Comparison of ENCODE assay signal across 11 cellular contexts in genomic region chr11:64687641-64688533, GRCh38. TPM values are rescaled to one million over a fixed set of nuclear protein-coding genes. Genes with fewer than 3 reads are reported as not detected.
DNase-seq lines count a peak whose midpoint lies in the region; ATAC-seq and TF ChIP-seq lines count a peak whose summit lies in the region.
"Had no signal": no experiment of that assay in that cellular context is flagged by ENCODE, and none has a peak within 500 bp of the region (broad histone marks: within the 10 kb centered on the region; RNA-seq: fewer than 3 reads in every experiment).

No MANE protein-coding gene starts in this region.

- H3K27ac ChIP-seq in muscle layer of colon (ENCODE audit: low read depth, low read length) = peak overlapping the region; percentile 47

- no peak for DNase-seq in activated T-cell treated with anti-CD3 and anti-CD28 coated beads, Interleukin-2, amount 50 U/mL, for 4 hours
- no peak for DNase-seq in activated T-cell treated with anti-CD3 and anti-CD28 coated beads, Interleukin-2, amount 50 U/mL, for 1 hour
- DNase-seq in chondrocyte (ENCODE audit: low spot score) = peak; percentile 40
- no peak for DNase-seq in type B pancreatic cell (ENCODE audit: extremely low spot score, unreplicated experiment)
- DNase-seq in NCI-H1694 (lab: John Stamatoyannopoulos, UW) = no peak
- DNase-seq in GOT3 (lab: John Stamatoyannopoulos, UW) = no peak

- no peaks in the 10 kb centered on the region for H3K9me3 ChIP-seq in muscle layer of colon (ENCODE audit: low read length)
- H3K9me3 ChIP-seq: spleen had no signal

- no peak overlapping the region for H3K9ac ChIP-seq in muscle layer of colon (ENCODE audit: low read length)

- TF ChIP-seq CTCF in chondrocyte (IDR thresholded peaks at IDR 0.05) (no peak), type B pancreatic cell (conservative IDR thresholded peaks at IDR 0.05) (no peak)

- no peaks in the 10 kb centered on the region for H3K27me3 ChIP-seq in muscle layer of colon (ENCODE audit: control insufficient read depth in 1 of 2, insufficient read depth in 2 of 2, low read length in 2 of 2)

- peak overlapping the region; percentile 81 for H3K27ac Mint-ChIP-seq in chondrocyte (ENCODE audit: unreplicated experiment)
- H3K27ac Mint-ChIP-seq in type B pancreatic cell = peak overlapping the region; percentile 71
- H3K27ac Mint-ChIP-seq: activated naive CD8-positive, alpha-beta T cell; T-helper 1 cell treated with Interleukin-12 subunit alpha and Interleukin-12 subunit beta and Interleukin-4 antibody, amounts not matched to agents 30 μg/mL and 1 μg/mL, for 36 hours had no signal

- peak overlapping the region; percentile 35 for H3K4me3 Mint-ChIP-seq in activated T-cell treated with anti-CD3 and anti-CD28 coated beads, Interleukin-2, amount 50 U/mL, for 4 hours
- H3K4me3 Mint-ChIP-seq in chondrocyte (ENCODE audit: unreplicated experiment) (no peak overlapping the region), type B pancreatic cell (peak overlapping the region; percentile 91)

- H3K4me1 ChIP-seq in muscle layer of colon (ENCODE audit: insufficient read depth, low read length) = peaks cover 21% of the 10 kb centered on the region

- no peaks in the 10 kb centered on the region for H3K9me3 Mint-ChIP-seq in activated T-cell treated with anti-CD3 and anti-CD28 coated beads, Interleukin-2, amount 50 U/mL, for 4 hours
- H3K9me3 Mint-ChIP-seq in chondrocyte (ENCODE audit: low read depth) (no peaks in the 10 kb centered on the region), type B pancreatic cell (no peaks in the 10 kb centered on the region)
- H3K9me3 Mint-ChIP-seq: T-helper 1 cell treated with Interleukin-12 subunit alpha and Interleukin-12 subunit beta and Interleukin-4 antibody, amounts not matched to agents 30 μg/mL and 1 μg/mL, for 36 hours had no signal

- H3K36me3 Mint-ChIP-seq in activated T-cell treated with anti-CD3 and anti-CD28 coated beads, Interleukin-2, amount 50 U/mL, for 4 hours (ENCODE audit: insufficient read depth) = no peaks in the 10 kb centered on the region
- no peaks in the 10 kb centered on the region for H3K36me3 Mint-ChIP-seq in chondrocyte (ENCODE audit: low read depth)
- no peaks in the 10 kb centered on the region for H3K36me3 Mint-ChIP-seq in type B pancreatic cell
- H3K36me3 Mint-ChIP-seq: activated naive CD8-positive, alpha-beta T cell had no signal

- H3K27me3 Mint-ChIP-seq in activated T-cell treated with anti-CD3 and anti-CD28 coated beads, Interleukin-2, amount 50 U/mL, for 4 hours (ENCODE audit: low read depth) = peaks cover 16% of the 10 kb centered on the region
- peaks cover 26% of the 10 kb centered on the region for H3K27me3 Mint-ChIP-seq in chondrocyte (ENCODE audit: low read depth)
- peaks cover 48% of the 10 kb centered on the region for H3K27me3 Mint-ChIP-seq in type B pancreatic cell

- ATAC-seq in activated T-cell treated with anti-CD3 and anti-CD28 coated beads, Interleukin-2, amount 50 U/mL, for 4 hours = no peak
- ATAC-seq in HG03457 (IDR thresholded peaks at IDR 0.05; ENCODE audit: unreplicated experiment) = no peak

- H3K4me3 ChIP-seq in muscle layer of colon (ENCODE audit: low read depth in 1 of 2, low read length in 2 of 2) = peak overlapping the region; percentile 34 to 66

- H3K36me3 ChIP-seq in muscle layer of colon (ENCODE audit: insufficient read depth, low read length) = no peaks in the 10 kb centered on the region
- H3K36me3 ChIP-seq: spleen had no signal

- peaks cover 19% of the 10 kb centered on the region for H3K4me1 Mint-ChIP-seq in activated T-cell treated with anti-CD3 and anti-CD28 coated beads, Interleukin-2, amount 50 U/mL, for 4 hours (ENCODE audit: low read depth)
- H3K4me1 Mint-ChIP-seq in chondrocyte (ENCODE audit: low read depth) = peaks cover 6% of the 10 kb centered on the region
- peaks cover 19% of the 10 kb centered on the region for H3K4me1 Mint-ChIP-seq in type B pancreatic cell (ENCODE audit: unreplicated experiment)

RNA-seq across cellular contexts. Expression of gene NRXN2, which starts 35.1 kb away (rescaled TPM):
- total RNA-seq in activated T-cell treated with anti-CD3 and anti-CD28 coated beads, Interleukin-2, amount 50 U/mL, for 4 hours = 1 to 10 TPM in 1 of 3 donors, under 1 TPM in 2; 0.16 to 1.0 (median 0.71) TPM
- total RNA-seq in chondrocyte = 1.1 to 3.0 TPM (median 1.8 TPM) in 3 replicates
- 12.7 and 22.1 TPM in 2 replicates for total RNA-seq in type B pancreatic cell (ENCODE audit: low replicate concordance)

RNA-seq across cellular contexts. Expression of gene RASGRP2, which starts 56.1 kb away (rescaled TPM):
- total RNA-seq in activated T-cell treated with anti-CD3 and anti-CD28 coated beads, Interleukin-2, amount 50 U/mL, for 4 hours = 1 to 10 TPM; 2.6 to 3.7 (median 2.9) TPM
- total RNA-seq in chondrocyte (4.7 to 11.4 TPM (median 10.1 TPM) in 3 replicates), type B pancreatic cell (ENCODE audit: low replicate concordance) (3.0 and 11.7 TPM in 2 replicates)
